Comparison of ENCODE assay signal across 9 cellular contexts in the genomic region with DNA sequence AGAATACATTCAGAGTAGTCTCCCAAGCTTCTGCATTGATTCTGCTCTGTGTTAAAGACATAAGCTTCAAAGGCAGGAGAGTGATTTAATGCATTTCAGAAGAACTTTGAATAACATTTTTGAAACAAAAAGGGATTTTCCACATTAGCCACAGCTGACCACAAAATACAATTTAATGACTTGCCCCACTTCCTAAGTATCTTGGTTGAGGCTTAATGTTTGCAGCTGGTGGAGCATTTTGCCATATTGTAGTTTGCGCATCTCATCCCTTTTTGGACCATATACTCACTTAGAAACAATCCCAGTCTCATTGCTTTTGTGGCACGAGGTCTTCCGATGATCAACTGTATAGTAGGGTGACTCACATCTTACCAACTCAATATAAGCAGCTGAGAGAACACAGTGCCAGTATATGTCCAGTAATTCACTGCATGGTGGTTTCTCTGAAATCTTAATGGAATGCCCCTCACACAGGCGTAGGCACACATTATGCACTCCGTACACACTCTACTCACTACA.
DNase-seq lines count a peak whose midpoint lies in the region; ATAC-seq and TF ChIP-seq lines count a peak whose summit lies in the region.
"Had no signal": no experiment of that assay in that cellular context is flagged by ENCODE, and none has a peak within 500 bp of the region (broad histone marks: within the 10 kb centered on the region; RNA-seq: fewer than 3 reads in every experiment).

No MANE protein-coding gene starts in this region.

- H3K79me2 ChIP-seq in smooth muscle cell (ENCODE audit: low read depth) (no peaks in the 10 kb centered on the region), mesendoderm (ENCODE audit: control insufficient read depth, insufficient read depth, low read length) (no peaks in the 10 kb centered on the region)

- no peak overlapping the region for H2AK5ac ChIP-seq in mesendoderm (ENCODE audit: low read length)

- H3K27ac ChIP-seq in smooth muscle cell (ENCODE audit: low read depth), result peak overlapping the region; percentile 74
- no peak overlapping the region for H3K27ac ChIP-seq in mesendoderm (ENCODE audit: low read depth, low read length)
- H3K27ac ChIP-seq: cardiac muscle cell had no signal

- no peak overlapping the region for H4K5ac ChIP-seq in mesendoderm (ENCODE audit: low read length)

- intact Hi-C loops in activated naive CD4-positive, alpha-beta T cell treated with anti-CD3 and anti-CD28 coated beads for 36 hours (cut with micrococcal nuclease), result loop anchor here (1.0 to 10.0 kb wide), 15 partner anchors 14 to 1009 kb away; a partner anchor contains a TSS

- H2BK120ac ChIP-seq in mesendoderm (ENCODE audit: low read depth, low read length), result no peak overlapping the region

- no peak overlapping the region for H2AFZ ChIP-seq in smooth muscle cell (ENCODE audit: low read depth)

- no peak overlapping the region for H2BK15ac ChIP-seq in mesendoderm (replicated peaks; ENCODE audit: low read depth)

- DNase-seq in activated naive CD4-positive, alpha-beta T cell treated with anti-CD3 and anti-CD28 coated beads for 36 hours, result peak; percentile 66
- no peak for DNase-seq in activated naive CD4-positive, alpha-beta T cell (lab: John Stamatoyannopoulos, UW)
- peak; percentile 62 to 63 for DNase-seq in activated T-cell treated with anti-CD3 and anti-CD28 coated beads, Interleukin-2, amount 50 U/mL, for 72 hours
- DNase-seq in smooth muscle cell (lab: John Stamatoyannopoulos, UW; ENCODE audit: unreplicated experiment), result no peak
- no peak for DNase-seq in DMS114 treated with DMSO at 0.1 percent for 48 hours (lab: John Stamatoyannopoulos, UW; ENCODE audit: unreplicated experiment)
- no peak for DNase-seq in NCI-H2171 (lab: John Stamatoyannopoulos, UW)
- no peak for DNase-seq in mesendoderm

- H3K18ac ChIP-seq in mesendoderm (ENCODE audit: low read length), result no peak overlapping the region

- CTCF ChIA-PET in activated naive CD4-positive, alpha-beta T cell treated with anti-CD3 and anti-CD28 coated beads for 36 hours (lab: Charles Lee), result interaction anchor here (1.3 kb wide), 1 partner anchor 188 kb away, joined by 3 read pairs; no protein-coding TSS in a partner anchor

- no peaks in the 10 kb centered on the region for H3K36me3 ChIP-seq in smooth muscle cell (ENCODE audit: low read depth)
- no peaks in the 10 kb centered on the region for H3K36me3 ChIP-seq in mesendoderm (ENCODE audit: control insufficient read depth, insufficient read depth, low read length)
- H3K36me3 ChIP-seq: cardiac muscle cell had no signal

- peak overlapping the region; percentile 92 for H3K27ac Mint-ChIP-seq in activated naive CD4-positive, alpha-beta T cell treated with anti-CD3 and anti-CD28 coated beads for 36 hours
- peak overlapping the region; percentile 96 for H3K27ac Mint-ChIP-seq in activated T-cell treated with anti-CD3 and anti-CD28 coated beads, Interleukin-2, amount 50 U/mL, for 72 hours

- no peaks in the 10 kb centered on the region for H3K4me1 ChIP-seq in smooth muscle cell (ENCODE audit: low read depth)
- peaks cover 4% of the 10 kb centered on the region for H3K4me1 ChIP-seq in mesendoderm (ENCODE audit: control insufficient read depth, low read depth, low read length)

- peak; percentile 62 for ATAC-seq in HG03097 (IDR thresholded peaks at IDR 0.05; ENCODE audit: low FRiP score, unreplicated experiment)
- ATAC-seq in activated T-cell treated with anti-CD3 and anti-CD28 coated beads, Interleukin-2, amount 50 U/mL, for 72 hours (replicated peaks in 1 of 2), result peak; percentile 93

- TF ChIP-seq CTCF in smooth muscle cell (IDR thresholded peaks at IDR 0.05; ENCODE audit: borderline replicate concordance, insufficient read depth, poor library complexity, severe bottlenecking), result no peak

- H3K79me1 ChIP-seq in mesendoderm (ENCODE audit: low read length), result no peaks in the 10 kb centered on the region

- no peak overlapping the region for H3K4me3 ChIP-seq in smooth muscle cell
- no peak overlapping the region for H3K4me3 ChIP-seq in mesendoderm (ENCODE audit: low read length)
- H3K4me3 ChIP-seq: cardiac muscle cell had no signal

- no peaks in the 10 kb centered on the region for H3K27me3 Mint-ChIP-seq in activated naive CD4-positive, alpha-beta T cell treated with anti-CD3 and anti-CD28 coated beads for 36 hours (ENCODE audit: low read depth)
- H3K27me3 Mint-ChIP-seq in activated T-cell treated with anti-CD3 and anti-CD28 coated beads, Interleukin-2, amount 50 U/mL, for 72 hours (ENCODE audit: low read depth), result no peaks in the 10 kb centered on the region

- no peak overlapping the region for H3K23ac ChIP-seq in mesendoderm (ENCODE audit: low read length)

- peaks cover 50% of the 10 kb centered on the region for H3K4me1 Mint-ChIP-seq in activated naive CD4-positive, alpha-beta T cell treated with anti-CD3 and anti-CD28 coated beads for 36 hours (ENCODE audit: low read depth)
- H3K4me1 Mint-ChIP-seq in activated T-cell treated with anti-CD3 and anti-CD28 coated beads, Interleukin-2, amount 50 U/mL, for 72 hours (ENCODE audit: low read depth), result peaks cover 74% of the 10 kb centered on the region

- 56% methylated on average over 5 of the region's 5 CpGs for WGBS in smooth muscle cell (ENCODE audit: low lambda C conversion rate)
- WGBS in mesendoderm (ENCODE audit: extremely low coverage, insufficient coverage, low lambda C conversion rate), result no CpG with 5 or more reads among the region's 5 CpGs

- H3K27me3 ChIP-seq in smooth muscle cell (ENCODE audit: low read depth) (no peaks in the 10 kb centered on the region), mesendoderm (ENCODE audit: insufficient read depth, low read length, poor library complexity) (no peaks in the 10 kb centered on the region)

- H4K20me1 ChIP-seq in smooth muscle cell (ENCODE audit: low read depth), result no peaks in the 10 kb centered on the region

- H3F3A ChIP-seq in smooth muscle cell (ENCODE audit: low read depth), result no peaks in the 10 kb centered on the region

- no peaks in the 10 kb centered on the region for H3K9me3 Mint-ChIP-seq in activated naive CD4-positive, alpha-beta T cell treated with anti-CD3 and anti-CD28 coated beads for 36 hours
- H3K9me3 Mint-ChIP-seq in activated T-cell treated with anti-CD3 and anti-CD28 coated beads, Interleukin-2, amount 50 U/mL, for 72 hours, result peaks cover 2 to 3% of the 10 kb centered on the region in 2 donors

- no peak overlapping the region for H3K9ac ChIP-seq in smooth muscle cell (ENCODE audit: low read depth)
- no peak overlapping the region for H3K9ac ChIP-seq in mesendoderm (ENCODE audit: low read length)

- H3K4me2 ChIP-seq in smooth muscle cell, result no peak overlapping the region
- H3K4me2 ChIP-seq in mesendoderm (ENCODE audit: low read length), result no peak overlapping the region

- H3K36me3 Mint-ChIP-seq in activated naive CD4-positive, alpha-beta T cell treated with anti-CD3 and anti-CD28 coated beads for 36 hours (ENCODE audit: low read depth), result no peaks in the 10 kb centered on the region
- H3K36me3 Mint-ChIP-seq in activated T-cell treated with anti-CD3 and anti-CD28 coated beads, Interleukin-2, amount 50 U/mL, for 72 hours (ENCODE audit: insufficient read depth in 2 of 2), result peaks cover 4 to 17% of the 10 kb centered on the region in 2 donors

- H3K9me3 ChIP-seq in smooth muscle cell (replicated peaks; ENCODE audit: low read depth), result no peaks in the 10 kb centered on the region

- H3K4me3 Mint-ChIP-seq in activated naive CD4-positive, alpha-beta T cell treated with anti-CD3 and anti-CD28 coated beads for 36 hours, result peak overlapping the region; percentile 31
- H3K4me3 Mint-ChIP-seq in activated T-cell treated with anti-CD3 and anti-CD28 coated beads, Interleukin-2, amount 50 U/mL, for 72 hours, result peak overlapping the region; percentile 52 to 80

- no peak overlapping the region for H4K8ac ChIP-seq in mesendoderm (ENCODE audit: low read depth, low read length)

- H2BK5ac ChIP-seq in mesendoderm (ENCODE audit: low read length), result no peak overlapping the region

- no peak overlapping the region for H3K4ac ChIP-seq in mesendoderm (ENCODE audit: low read depth, low read length)

- no peak overlapping the region for H3K56ac ChIP-seq in mesendoderm (ENCODE audit: low read length)

Comparison
In these comparisons a context has a peak if more than half of its experiments do, and no peak if none do; other contexts are left out.
1. DNase-seq: peak in activated naive CD4-positive, alpha-beta T cell treated with anti-CD3 and anti-CD28 coated beads for 36 hours (single experiment) and activated T-cell treated with anti-CD3 and anti-CD28 coated beads, Interleukin-2, amount 50 U/mL, for 72 hours (2 of 2); none in activated naive CD4-positive, alpha-beta T cell (0 of 4), smooth muscle cell (single experiment), DMS114 treated with DMSO at 0.1 percent for 48 hours (single experiment), NCI-H2171 (single experiment) and mesendoderm (single experiment).